Comparison of ENCODE assay signal across 25 cellular contexts in genomic region chr1:248611883-248612282, GRCh38. TPM values are rescaled to one million over a fixed set of nuclear protein-coding genes. Genes with fewer than 3 reads are reported as not detected.
DNase-seq lines count a peak whose midpoint lies in the region; ATAC-seq and TF ChIP-seq lines count a peak whose summit lies in the region.
"Had no signal": no experiment of that assay in that cellular context is flagged by ENCODE, and none has a peak within 500 bp of the region (broad histone marks: within the 10 kb centered on the region; RNA-seq: fewer than 3 reads in every experiment).

No MANE protein-coding gene starts in this region.

- H3K4me1 Mint-ChIP-seq in activated naive CD8-positive, alpha-beta T cell treated with anti-CD3 and anti-CD28 coated beads for 36 hours: peaks cover 19% of the 10 kb centered on the region
- H3K4me1 Mint-ChIP-seq: neural crest cell had no signal

- no peak overlapping the region for H3K27ac Mint-ChIP-seq in activated naive CD8-positive, alpha-beta T cell treated with anti-CD3 and anti-CD28 coated beads for 36 hours

- no peak for ATAC-seq in left lobe of liver
- ATAC-seq in GM19397 (IDR thresholded peaks at IDR 0.05; ENCODE audit: unreplicated experiment): no peak
- ATAC-seq: A549, left ventricle myocardium superior had no signal

- no peak for TF ChIP-seq CTCF in NB4 (IDR thresholded peaks at IDR 0.05; ENCODE audit: low read depth, low read length)

- peaks cover 1% of the 10 kb centered on the region for H3K9me3 Mint-ChIP-seq in activated naive CD8-positive, alpha-beta T cell treated with anti-CD3 and anti-CD28 coated beads for 36 hours

- H3K4me3 Mint-ChIP-seq in activated naive CD8-positive, alpha-beta T cell treated with anti-CD3 and anti-CD28 coated beads for 36 hours: no peak overlapping the region
- H3K4me3 Mint-ChIP-seq: neural crest cell had no signal

- no peak for TF ChIP-seq POLR2A in NB4 (IDR thresholded peaks at IDR 0.05; ENCODE audit: extremely low read depth, insufficient read length)

- no peaks in the 10 kb centered on the region for H3K27me3 Mint-ChIP-seq in activated naive CD8-positive, alpha-beta T cell treated with anti-CD3 and anti-CD28 coated beads for 36 hours

- H3K36me3 Mint-ChIP-seq in activated naive CD8-positive, alpha-beta T cell treated with anti-CD3 and anti-CD28 coated beads for 36 hours: peaks cover 2% of the 10 kb centered on the region

- no peak overlapping the region for H3K4me3 ChIP-seq in NB4 (ENCODE audit: low read depth, low read length)
- H3K4me3 ChIP-seq: A549, ascending aorta, PC-9, prostate gland, SJSA1, skin epidermis had no signal

- DNase-seq in NOMO-1 treated with dmso at 0.1 percent for 144 hours (lab: John Stamatoyannopoulos, UW; ENCODE audit: unreplicated experiment): peak; percentile 0
- DNase-seq in NOMO-1 treated with DMSO at 0.1 percent for 48 hours (lab: John Stamatoyannopoulos, UW; ENCODE audit: unreplicated experiment): no peak
- peak; percentile 9 for DNase-seq in CD1c-positive myeloid dendritic cell (ENCODE audit: extremely low spot score)
- peak; percentile 16 for DNase-seq in NB4 (ENCODE audit: low read depth)
- DNase-seq in activated naive CD8-positive, alpha-beta T cell treated with anti-CD3 and anti-CD28 coated beads for 36 hours: peak; percentile 6
- DNase-seq in left lobe of liver (ENCODE audit: low spot score): no peak
- no peak for DNase-seq in cerebellum (ENCODE audit: low spot score)
- DNase-seq: C1 segment of cervical spinal cord; DMS153; left ventricle myocardium superior; NCI-H1048; NCI-H2081 treated with DMSO at 0.1 percent for 48 hours; NCI-H510A treated with DMSO at 0.1 percent for 48 hours; PC-9; stimulated activated naive CD4-positive, alpha-beta T cell treated with Interleukin-2 at 50 U/mL for 16 hours; trophoblast cell had no signal

RNA-seq across cellular contexts. Expression of gene OR2T10, which starts 14.4 kb away (rescaled TPM):
- not detected for total RNA-seq in activated naive CD8-positive, alpha-beta T cell treated with anti-CD3 and anti-CD28 coated beads for 36 hours
- total RNA-seq in left lobe of liver (not detected), cerebellum (not detected)
- total RNA-seq: ascending aorta, fibroblast of lung, left ventricle myocardium superior, neural crest cell, PC-9, prostate gland, SJSA1 had no signal

RNA-seq across cellular contexts. Expression of gene OR2T11, which starts 23.0 kb away (rescaled TPM):
- total RNA-seq in activated naive CD8-positive, alpha-beta T cell treated with anti-CD3 and anti-CD28 coated beads for 36 hours: not detected
- total RNA-seq in left lobe of liver (not detected), cerebellum (not detected)
- total RNA-seq: fibroblast of lung, left ventricle myocardium superior, neural crest cell, PC-9, prostate gland, SJSA1 had no signal

RNA-seq across cellular contexts. Expression of gene OR2T35, which starts 33.2 kb away (rescaled TPM):
- total RNA-seq in activated naive CD8-positive, alpha-beta T cell treated with anti-CD3 and anti-CD28 coated beads for 36 hours: not detected
- total RNA-seq in left lobe of liver (not detected), cerebellum (not detected)
- total RNA-seq: ascending aorta, fibroblast of lung, left ventricle myocardium superior, neural crest cell, PC-9, prostate gland, SJSA1 had no signal

RNA-seq across cellular contexts. Expression of gene OR2T34, which starts 37.3 kb away (rescaled TPM):
- not detected for total RNA-seq in activated naive CD8-positive, alpha-beta T cell treated with anti-CD3 and anti-CD28 coated beads for 36 hours
- total RNA-seq in left lobe of liver (not detected), cerebellum (not detected)
- total RNA-seq: ascending aorta, fibroblast of lung, left ventricle myocardium superior, mononuclear cell, neural crest cell, PC-9, prostate gland, SJSA1 had no signal

RNA-seq across cellular contexts. Expression of gene OR2T27, which starts 43.4 kb away (rescaled TPM):
- total RNA-seq in activated naive CD8-positive, alpha-beta T cell treated with anti-CD3 and anti-CD28 coated beads for 36 hours: not detected
- total RNA-seq in left lobe of liver (not detected), cerebellum (not detected)
- total RNA-seq: ascending aorta, fibroblast of lung, left ventricle myocardium superior, mononuclear cell, neural crest cell, PC-9, prostate gland, SJSA1 had no signal

Comparison
In these comparisons a context has a peak if more than half of its experiments do, and no peak if none do; other contexts are left out.
1. DNase-seq: peak in NOMO-1 treated with dmso at 0.1 percent for 144 hours (single experiment), CD1c-positive myeloid dendritic cell (single experiment), NB4 (single experiment) and activated naive CD8-positive, alpha-beta T cell treated with anti-CD3 and anti-CD28 coated beads for 36 hours (single experiment); none in NOMO-1 treated with DMSO at 0.1 percent for 48 hours (single experiment), left lobe of liver (single experiment) and cerebellum (single experiment).